In the genomic region with DNA sequence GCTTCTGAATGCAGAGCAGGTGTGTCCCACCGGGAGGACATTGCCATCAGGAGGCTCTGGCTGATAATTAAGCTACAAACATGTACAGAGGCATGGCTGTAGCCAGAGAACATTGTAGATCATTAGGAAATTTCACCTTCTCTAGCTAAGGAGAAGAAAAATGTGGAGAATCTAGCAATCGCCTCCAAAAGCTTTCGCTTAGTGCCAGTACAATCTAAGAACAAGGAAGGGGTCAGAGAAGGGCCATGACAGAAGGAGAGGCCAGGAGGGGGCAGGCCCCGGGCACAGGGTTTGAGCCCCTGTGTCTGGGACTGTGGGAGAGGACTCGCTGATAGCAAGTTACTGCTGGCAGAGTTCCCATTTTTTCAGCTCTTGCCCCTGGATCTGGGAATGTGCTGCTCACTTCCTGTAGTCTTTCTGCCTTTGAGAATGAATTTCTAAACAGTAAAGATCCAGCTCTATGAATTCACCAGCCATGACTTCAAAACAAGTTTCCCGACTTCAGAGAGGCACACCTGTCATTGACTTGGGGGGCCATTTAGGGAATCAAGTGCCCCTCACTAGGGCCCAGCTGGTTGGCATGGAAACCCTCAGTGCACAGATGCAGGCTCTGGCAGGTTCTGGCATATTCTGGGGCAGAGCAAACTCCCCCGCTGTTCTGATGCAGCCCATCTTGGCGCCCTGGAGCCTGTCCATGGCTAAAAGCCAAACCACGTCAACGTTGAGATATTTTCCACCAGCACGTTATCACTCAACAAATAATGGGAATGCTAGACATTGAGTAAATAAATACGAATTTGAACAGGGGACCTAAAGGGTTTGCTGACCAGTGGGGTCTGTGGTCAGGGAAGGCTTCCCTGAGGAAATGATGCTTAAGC, we compare ENCODE assay signal across 9 cellular contexts. TPM values are rescaled to one million over a fixed set of nuclear protein-coding genes. Genes with fewer than 3 reads are reported as not detected.
DNase-seq lines count a peak whose midpoint lies in the region; ATAC-seq and TF ChIP-seq lines count a peak whose summit lies in the region.
"Had no signal": no experiment of that assay in that cellular context is flagged by ENCODE, and none has a peak within 500 bp of the region (broad histone marks: within the 10 kb centered on the region; RNA-seq: fewer than 3 reads in every experiment).

No MANE protein-coding gene starts in this region.

- H3K4me1 ChIP-seq in mesenchymal stem cell (ENCODE audit: control insufficient read depth, insufficient read depth, low read depth, low read length) = peaks cover 6% of the 10 kb centered on the region

- peak overlapping the region; percentile 7 for H3K4me2 ChIP-seq in mesenchymal stem cell (ENCODE audit: low read length, poor library complexity, severe bottlenecking)

- H3K36me3 ChIP-seq in mesenchymal stem cell (ENCODE audit: control insufficient read depth in 1 of 2, insufficient read depth in 2 of 2, low read depth in 1 of 2, low read length in 2 of 2) = no peaks in the 10 kb centered on the region

- H3K27ac Mint-ChIP-seq in chondrocyte (ENCODE audit: unreplicated experiment) = peak overlapping the region; percentile 45

- no peaks in the 10 kb centered on the region for H3K9me3 ChIP-seq in mesenchymal stem cell (ENCODE audit: control insufficient read depth, low read length)

- no peak overlapping the region for H2BK5ac ChIP-seq in mesenchymal stem cell (ENCODE audit: low read depth, low read length, poor library complexity, severe bottlenecking)

- no peak overlapping the region for H4K91ac ChIP-seq in mesenchymal stem cell (ENCODE audit: low read length)

- no peak overlapping the region for H2AK5ac ChIP-seq in mesenchymal stem cell (ENCODE audit: low read length, severe bottlenecking)

- no peak overlapping the region for H3K14ac ChIP-seq in mesenchymal stem cell (ENCODE audit: low read length in 2 of 2)

- no peaks in the 10 kb centered on the region for H3K79me1 ChIP-seq in mesenchymal stem cell (replicated peaks; ENCODE audit: low read length, poor library complexity, severe bottlenecking)

- TF ChIP-seq CTCF in chondrocyte (IDR thresholded peaks at IDR 0.05) (no peak), GM20000 (IDR thresholded peaks at IDR 0.05; ENCODE audit: extremely low read depth, missing control alignments) (no peak)

- no peak overlapping the region for H3K23ac ChIP-seq in mesenchymal stem cell (ENCODE audit: low read length in 2 of 2)

- H3K36me3 Mint-ChIP-seq in chondrocyte (ENCODE audit: low read depth) = no peaks in the 10 kb centered on the region

- H3K27me3 ChIP-seq in mesenchymal stem cell (ENCODE audit: control insufficient read depth in 1 of 2, insufficient read depth in 1 of 2, low read length in 2 of 2) = peaks cover 32 to 61% of the 10 kb centered on the region in 2 experiments

- DNase-seq in DMS 273 treated with DMSO at 0.1 percent for 48 hours (lab: John Stamatoyannopoulos, UW) = peak; percentile 61
- DNase-seq in NCI-H2196 treated with DMSO at 0.1 percent for 48 hours (lab: John Stamatoyannopoulos, UW; ENCODE audit: unreplicated experiment) = peak; percentile 77
- no peak for DNase-seq in chondrocyte (ENCODE audit: low spot score)
- peak; percentile 16 for DNase-seq in mesenchymal stem cell
- DNase-seq in HK-2 (ENCODE audit: unreplicated experiment) = no peak
- DNase-seq in GM20000 (ENCODE audit: low spot score) = no peak
- DNase-seq in cerebellum (ENCODE audit: low spot score) = no peak

- peaks cover 3% of the 10 kb centered on the region for H3K27me3 Mint-ChIP-seq in chondrocyte (ENCODE audit: low read depth)

- H2AFZ ChIP-seq in mesenchymal stem cell (ENCODE audit: low read depth, low read length) = no peak overlapping the region

- no peak for ATAC-seq in GM21529 (IDR thresholded peaks at IDR 0.05; ENCODE audit: unreplicated experiment)
- ATAC-seq: K562 had no signal

- H2BK12ac ChIP-seq in mesenchymal stem cell (ENCODE audit: low read length in 2 of 2) = no peak overlapping the region

- H3K4me3 ChIP-seq in mesenchymal stem cell (ENCODE audit: insufficient read depth in 1 of 2, low read depth in 1 of 2, low read length in 2 of 2) = no peak overlapping the region
- H3K4me3 ChIP-seq: K562 had no signal

- no peak overlapping the region for H4K8ac ChIP-seq in mesenchymal stem cell (ENCODE audit: low read length)

- no peak overlapping the region for H3K18ac ChIP-seq in mesenchymal stem cell (ENCODE audit: low read depth in 1 of 2, low read length in 2 of 2)

- no peak overlapping the region for H3K4ac ChIP-seq in mesenchymal stem cell (ENCODE audit: low read depth in 1 of 2, low read length in 2 of 2)

- H3K27ac ChIP-seq in mesenchymal stem cell (ENCODE audit: low read length, poor library complexity, severe bottlenecking) = peak overlapping the region; percentile 53

- no peak overlapping the region for H3K9ac ChIP-seq in mesenchymal stem cell (ENCODE audit: low read length)

- H2BK15ac ChIP-seq in mesenchymal stem cell (ENCODE audit: low read depth, poor library complexity, severe bottlenecking) = no peak overlapping the region

- H3K4me3 Mint-ChIP-seq in chondrocyte (ENCODE audit: unreplicated experiment) = no peak overlapping the region

- no peaks in the 10 kb centered on the region for H3K9me3 Mint-ChIP-seq in chondrocyte (ENCODE audit: low read depth)

- no peak overlapping the region for H2BK120ac ChIP-seq in mesenchymal stem cell (ENCODE audit: low read depth, low read length)

- 88% methylated on average over 12 of the region's 12 CpGs for WGBS in mesenchymal stem cell

- H3K4me1 Mint-ChIP-seq in chondrocyte (ENCODE audit: low read depth) = peaks cover 17% of the 10 kb centered on the region

RNA-seq across cellular contexts. Expression of a gene that starts 59.5 kb away (rescaled TPM):
- 2.9 to 6.9 TPM (median 3.2 TPM) in 3 replicates for total RNA-seq in chondrocyte
- 0.04 TPM for polyA plus RNA-seq in mesenchymal stem cell (2013, experiment 1 of 2)
- 0.03 TPM for polyA plus RNA-seq in mesenchymal stem cell (2013, experiment 2 of 2)
- 34.8 TPM for total RNA-seq in cerebellum
- polyA plus RNA-seq: K562 had no signal

Comparison
In these comparisons a context has a peak if more than half of its experiments do, and no peak if none do; other contexts are left out.
1. DNase-seq: peak in DMS 273 treated with DMSO at 0.1 percent for 48 hours (single experiment), NCI-H2196 treated with DMSO at 0.1 percent for 48 hours (single experiment) and mesenchymal stem cell (single experiment); none in chondrocyte (single experiment), HK-2 (single experiment), GM20000 (single experiment) and cerebellum (single experiment).